ENCODE assay signal across 26 cellular contexts in the genomic region with DNA sequence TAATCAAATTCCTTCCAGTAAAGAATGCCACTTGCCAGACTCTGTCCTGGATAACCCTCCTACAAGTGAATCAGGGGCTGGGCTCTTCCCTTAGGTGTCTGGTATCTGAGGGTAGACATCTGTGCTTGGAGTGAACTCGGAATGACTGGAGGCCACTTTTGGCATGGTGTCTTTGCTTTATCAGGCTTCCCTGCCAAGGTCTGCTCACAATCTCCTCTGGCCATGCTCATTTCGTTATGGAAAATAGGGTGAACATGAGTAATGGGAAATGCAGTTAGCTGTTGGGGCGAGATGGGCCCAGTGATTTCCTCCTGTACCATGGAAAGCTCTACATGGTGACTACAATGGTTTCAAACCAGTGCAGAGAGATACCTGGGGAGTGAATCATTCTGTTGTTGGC.
"Had no signal": no experiment of that assay in that cellular context is flagged by ENCODE, and none has a peak within 500 bp of the region (broad histone marks: within the 10 kb centered on the region; RNA-seq: fewer than 3 reads in every experiment).

No MANE protein-coding gene starts in this region.

- H3K27me3 ChIP-seq: pancreas, suprapubic skin, tibial nerve, uterus had no signal

- FAIRE-seq: islet of Langerhans, kidney, pancreas had no signal

- H3K4me3 ChIP-seq: left ventricle myocardium inferior, lung, mucosa of descending colon, pancreas, prostate gland, skin epidermis, suprapubic skin, thoracic aorta, tibial nerve, uterus had no signal

- H3K36me3 ChIP-seq: left ventricle myocardium inferior, pancreas, prostate gland, suprapubic skin, thoracic aorta, tibial nerve, uterus had no signal

- H3K27ac ChIP-seq: left ventricle myocardium inferior, pancreas, prostate gland, skin epidermis, suprapubic skin, thoracic aorta, tibial nerve, uterus had no signal

- DNase-seq: hypothalamus; immature natural killer cell; kidney; left ventricle myocardium inferior; midbrain; mucosa of descending colon; naive thymus-derived CD4-positive, alpha-beta T cell; nucleus accumbens; pancreas; posterior cingulate gyrus; retina; right cardiac atrium; stimulated activated CD4-positive, alpha-beta T cell treated with anti-CD3 and anti-CD28 coated beads, Interleukin-12 subunit alpha, Interleukin-12 subunit beta, amount 100 ng/mL, for 4 hours; stimulated activated CD4-positive, alpha-beta T cell treated with anti-CD3 and anti-CD28 coated beads, Interleukin-15, amount 100 ng/mL, for 24 hours; stimulated activated CD4-positive, alpha-beta T cell treated with anti-CD3 and anti-CD28 coated beads, Interleukin-2, amount 100 ng/mL, for 24 hours; stimulated activated CD4-positive, alpha-beta T cell treated with anti-CD3 and anti-CD28 coated beads, Interleukin-4, amount 100 ng/mL, for 1 hour; stimulated activated naive B cell treated with anti-CD40 and anti-IgM and Interleukin-4, amounts not matched to agents 10 μg/mL and 1 μg/mL and 100 μg/mL, for 72 hours; uterus had no signal

- H3K4me1 ChIP-seq: left ventricle myocardium inferior, pancreas, prostate gland, suprapubic skin, tibial nerve, uterus had no signal

- ATAC-seq: mucosa of descending colon; naive thymus-derived CD4-positive, alpha-beta T cell; pancreas; right cardiac atrium; sciatic nerve; stimulated activated naive B cell treated with anti-CD40 and anti-IgM and Interleukin-4, amounts not matched to agents 10 μg/mL and 1 μg/mL and 100 μg/mL, for 72 hours had no signal
